ENCODE assay signal across 8 cellular contexts in genomic region chr1:31373897-31374486, GRCh38. TPM values are rescaled to one million over a fixed set of nuclear protein-coding genes. Genes with fewer than 3 reads are reported as not detected.
DNase-seq lines count a peak whose midpoint lies in the region; ATAC-seq, FAIRE-seq and TF ChIP-seq lines count a peak whose summit lies in the region.

No MANE protein-coding gene starts in this region.

- H3K9me3 ChIP-seq in Caco-2 (no peaks in the 10 kb centered on the region), PC-9 (ENCODE audit: insufficient read depth, low read depth) (no peaks in the 10 kb centered on the region), endothelial cell of umbilical vein (replicated peaks; ENCODE audit: control insufficient read depth, insufficient read depth, low read length) (no peaks in the 10 kb centered on the region)

- H3K4me1 ChIP-seq in Caco-2 (peaks cover 33% of the 10 kb centered on the region), PC-9 (replicated peaks; ENCODE audit: insufficient read depth) (no peaks in the 10 kb centered on the region), endothelial cell of umbilical vein (ENCODE audit: control insufficient read depth, extremely low read depth, insufficient read depth, low read length) (peaks cover 6% of the 10 kb centered on the region), foreskin keratinocyte (peaks cover 8% of the 10 kb centered on the region)

- TF ChIP-seq CTCF in Caco-2 (IDR thresholded peaks at IDR 0.05; ENCODE audit: insufficient read depth in 1 of 2, low read depth in 1 of 2, low read length in 1 of 2, severe bottlenecking in 1 of 2, unreplicated experiment in 1 of 2) (no peak), PC-9 (conservative IDR thresholded peaks at IDR 0.05) (no peak), endothelial cell of umbilical vein (IDR thresholded peaks at IDR 0.05; ENCODE audit: extremely low read depth in 1 of 2, insufficient read depth in 1 of 2, low read depth in 1 of 2, low read length in 2 of 2) (no peak), retinal pigment epithelial cell (conservative IDR thresholded peaks at IDR 0.05; ENCODE audit: low read depth, low read length) (no peak), foreskin keratinocyte (conservative IDR thresholded peaks at IDR 0.05) (no peak)

- no peak overlapping the region for H2AFZ ChIP-seq in PC-9
- peak overlapping the region; percentile 84 for H2AFZ ChIP-seq in endothelial cell of umbilical vein (ENCODE audit: low read depth, low read length)

- ATAC-seq in HG03097 (IDR thresholded peaks at IDR 0.05; ENCODE audit: low FRiP score, unreplicated experiment): no peak
- ATAC-seq in foreskin keratinocyte: no peak

- H3F3A ChIP-seq in PC-9 (ENCODE audit: insufficient read depth, low read depth): no peaks in the 10 kb centered on the region

- H3K9me2 ChIP-seq in PC-9 (ENCODE audit: insufficient read depth): no peaks in the 10 kb centered on the region

- DNase-seq in Caco-2: no peak
- DNase-seq in PC-9: no peak
- DNase-seq in endothelial cell of umbilical vein (ENCODE audit: low read depth, low spot score): no peak
- no peak for DNase-seq in retinal pigment epithelial cell (ENCODE audit: low read depth)
- DNase-seq in NCI-H748 (lab: John Stamatoyannopoulos, UW; ENCODE audit: unreplicated experiment): no peak
- DNase-seq in NCI-H524 treated with DMSO at 0.1 percent for 48 hours (lab: John Stamatoyannopoulos, UW): no peak
- no peak for DNase-seq in foreskin keratinocyte

- no peak for FAIRE-seq in endothelial cell of umbilical vein (lab: Jason Lieb, UNC)

- no peaks in the 10 kb centered on the region for H3K9me3 Mint-ChIP-seq in Caco-2 (ENCODE audit: unreplicated experiment)

- H4K20me1 ChIP-seq in PC-9 (ENCODE audit: insufficient read depth): no peaks in the 10 kb centered on the region
- H4K20me1 ChIP-seq in endothelial cell of umbilical vein (replicated peaks; ENCODE audit: control insufficient read depth, extremely low read depth, insufficient read depth, low read length): no peaks in the 10 kb centered on the region

- peak overlapping the region; percentile 93 for H3K27ac Mint-ChIP-seq in Caco-2 (ENCODE audit: unreplicated experiment)

- H3K4me2 ChIP-seq in PC-9: peak overlapping the region; percentile 59; the same call in 1 of the 2 replicates
- H3K4me2 ChIP-seq in endothelial cell of umbilical vein (ENCODE audit: insufficient read depth, low read length): no peak overlapping the region

- intact Hi-C loops in Caco-2 (cut with micrococcal nuclease; ENCODE audit: unreplicated experiment): loop anchor here (1.0 kb wide), 2 partner anchors 16 to 48 kb away; no protein-coding TSS in a partner anchor
- intact Hi-C loops in PC-9 (cut with micrococcal nuclease; ENCODE audit: unreplicated experiment): loop anchor here (1.0 kb wide), 1 partner anchor 20 kb away; no protein-coding TSS in a partner anchor
- intact Hi-C loops in endothelial cell of umbilical vein (cut with micrococcal nuclease): loop anchor here (1.0 kb wide), 1 partner anchor 48 kb away; no protein-coding TSS in a partner anchor

- no peak overlapping the region for H3K4me3 ChIP-seq in Caco-2 (ENCODE audit: low read depth, low read length)
- H3K4me3 ChIP-seq in PC-9: no peak overlapping the region
- H3K4me3 ChIP-seq in endothelial cell of umbilical vein (replicated peaks in 1 of 3; ENCODE audit: insufficient read depth in 1 of 3, low read depth in 1 of 3, low read length in 3 of 3): no peak overlapping the region
- peak overlapping the region; percentile 26 for H3K4me3 ChIP-seq in retinal pigment epithelial cell (ENCODE audit: low read length)

- peaks cover 18% of the 10 kb centered on the region for H3K4me1 Mint-ChIP-seq in Caco-2 (ENCODE audit: low read depth, unreplicated experiment)

- dilution Hi-C loops in endothelial cell of umbilical vein (cut with MboI; ENCODE audit: extremely low pct_ligation_motif_present, low sequenced_read_pairs): no loop called here

- H3K36me3 ChIP-seq in Caco-2 (ENCODE audit: control insufficient read depth, insufficient read depth, low read length): no peaks in the 10 kb centered on the region
- H3K36me3 ChIP-seq in PC-9 (ENCODE audit: low read depth): no peaks in the 10 kb centered on the region
- no peaks in the 10 kb centered on the region for H3K36me3 ChIP-seq in endothelial cell of umbilical vein (ENCODE audit: control insufficient read depth in 2 of 2, extremely low read depth in 1 of 2, insufficient read depth in 2 of 2, low read length in 2 of 2)

- no peaks in the 10 kb centered on the region for H3K9me1 ChIP-seq in endothelial cell of umbilical vein (replicated peaks; ENCODE audit: control insufficient read depth, extremely low read depth, insufficient read depth, low read length)

- H3K27ac ChIP-seq in PC-9 (no peak overlapping the region), endothelial cell of umbilical vein (ENCODE audit: insufficient read depth, low read depth, low read length) (no peak overlapping the region), foreskin keratinocyte (no peak overlapping the region)

- no peak for TF ChIP-seq POLR2A in endothelial cell of umbilical vein (IDR thresholded peaks at IDR 0.05; ENCODE audit: low read depth, low read length)

- no peaks in the 10 kb centered on the region for H3K27me3 Mint-ChIP-seq in Caco-2 (ENCODE audit: insufficient read depth, unreplicated experiment)

- TSS peak; percentile 61 for BruUV-seq in Caco-2 (replicated peaks; lab: Mats Ljungman, UMichigan)
- no TSS peak for BruUV-seq in PC-9 (replicated peaks; lab: Mats Ljungman, UMichigan)
- BruUV-seq in endothelial cell of umbilical vein (replicated peaks; lab: Mats Ljungman, UMichigan): no TSS peak

- H3K27me3 ChIP-seq in Caco-2 (replicated peaks; ENCODE audit: control insufficient read depth, insufficient read depth, low read length): no peaks in the 10 kb centered on the region
- no peaks in the 10 kb centered on the region for H3K27me3 ChIP-seq in PC-9 (ENCODE audit: insufficient read depth, low read depth)
- H3K27me3 ChIP-seq in endothelial cell of umbilical vein (ENCODE audit: control insufficient read depth in 2 of 2, insufficient read depth in 2 of 2, low read length in 2 of 2): no peaks in the 10 kb centered on the region
- H3K27me3 ChIP-seq in foreskin keratinocyte: no peaks in the 10 kb centered on the region

- H3K9ac ChIP-seq in endothelial cell of umbilical vein (replicated peaks; ENCODE audit: extremely low read depth, insufficient read depth, low read length): no peak overlapping the region

- POLR2A ChIA-PET in Caco-2 (lab: Charles Lee): interaction anchor here (0.5 to 1.8 kb wide), 11 partner anchors 10 to 367 kb away, joined by 3 to 33 read pairs (median 6); partner anchors contain the start of genes SNRNP40 and ZCCHC17
- POLR2A ChIA-PET in PC-9 (lab: Charles Lee; ENCODE audit: unreplicated experiment): interaction anchor here (0.6 to 1.0 kb wide), 3 partner anchors 17 to 176 kb away, joined by 4 to 5 read pairs (median 5); no protein-coding TSS in a partner anchor
- POLR2A ChIA-PET in endothelial cell of umbilical vein (lab: Charles Lee): no interaction called here

- peaks cover 10% of the 10 kb centered on the region for H3K36me3 Mint-ChIP-seq in Caco-2 (ENCODE audit: insufficient read depth, unreplicated experiment)

- H3K79me2 ChIP-seq in PC-9 (ENCODE audit: low read depth) (no peaks in the 10 kb centered on the region), endothelial cell of umbilical vein (ENCODE audit: control insufficient read depth, insufficient read depth, low read length) (no peaks in the 10 kb centered on the region)

- CTCF ChIA-PET in Caco-2 (lab: Charles Lee) (interaction anchor here (0.6 to 1.8 kb wide), 8 partner anchors 10 to 190 kb away, joined by 3 to 25 read pairs (median 6); partner anchors contain the start of genes SNRNP40 and ZCCHC17), PC-9 (lab: Charles Lee) (interaction anchor here (0.6 to 1.7 kb wide), 5 partner anchors 21 to 179 kb away, joined by 4 to 7 read pairs (median 5); no protein-coding TSS in a partner anchor), endothelial cell of umbilical vein (lab: Charles Lee) (interaction anchor here (0.6 to 2.9 kb wide), 8 partner anchors 20 to 189 kb away, joined by 3 to 26 read pairs (median 4); no protein-coding TSS in a partner anchor)

- H3K4me3 Mint-ChIP-seq in Caco-2 (ENCODE audit: unreplicated experiment): peak overlapping the region; percentile 74

TF ChIP-seq in endothelial cell of umbilical vein, 7 proteins besides CTCF, POLR2A, EP300 and RAD21 (continues in another document):
- TF ChIP-seq GATA2 (IDR thresholded peaks at IDR 0.05; ENCODE audit: insufficient read depth, insufficient read length, low read depth, low read length): no peak
- TF ChIP-seq JUN (IDR thresholded peaks at IDR 0.05; ENCODE audit: borderline replicate concordance, insufficient read depth, insufficient read length, low read depth): no peak
- no peak for TF ChIP-seq MYC (IDR thresholded peaks at IDR 0.05; ENCODE audit: low read depth, low read length)
- TF ChIP-seq, protein P1, sequence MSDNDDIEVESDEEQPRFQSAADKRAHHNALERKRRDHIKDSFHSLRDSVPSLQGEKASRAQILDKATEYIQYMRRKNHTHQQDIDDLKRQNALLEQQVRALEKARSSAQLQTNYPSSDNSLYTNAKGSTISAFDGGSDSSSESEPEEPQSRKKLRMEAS (IDR thresholded peaks at IDR 0.05; ENCODE audit: insufficient read depth, insufficient read length): no peak

RNA-seq across cellular contexts. Expression of gene FABP3, which starts 1.1 kb away (rescaled TPM):
- total RNA-seq in Caco-2 (2022) (12.1 and 13.0 TPM in 2 replicates), PC-9 (2021) (not detected in 2 replicates), endothelial cell of umbilical vein (0.84 and 1.8 TPM in 2 replicates), foreskin keratinocyte (3.4 and 4.5 TPM in 2 replicates)
- polyA plus RNA-seq in endothelial cell of umbilical vein (1.8 and 2.6 TPM in 2 replicates), foreskin keratinocyte (5.7 and 5.9 TPM in 2 replicates)
- 1.1 and 1.9 TPM in 2 replicates for polyA plus RNA-seq in endothelial cell of umbilical vein (2011; cell fraction: cytosol; rRNA removed)
- polyA plus RNA-seq in endothelial cell of umbilical vein (2011; cell fraction: nucleus; rRNA removed): 0.43 and 0.53 TPM in 2 replicates
- 0.42 and 0.56 TPM in 2 replicates for polyA plus RNA-seq in endothelial cell of umbilical vein (2012)
- polyA minus RNA-seq in endothelial cell of umbilical vein: 1.6 and 2.7 TPM in 2 replicates
- 1.9 TPM for polyA minus RNA-seq in endothelial cell of umbilical vein (2011; cell fraction: cytosol; rRNA and poly(A)+ RNA removed)
- polyA minus RNA-seq in endothelial cell of umbilical vein (2011; cell fraction: nucleus; rRNA and poly(A)+ RNA removed): not detected in 2 replicates

RNA-seq across cellular contexts. Expression of gene SERINC2, which starts 39.0 kb away (rescaled TPM):
- total RNA-seq in Caco-2 (2022) (29.5 and 30.0 TPM in 2 replicates), PC-9 (2021) (36.0 and 44.0 TPM in 2 replicates), endothelial cell of umbilical vein (19.4 and 21.4 TPM in 2 replicates), foreskin keratinocyte (153 and 158 TPM in 2 replicates)
- polyA plus RNA-seq in endothelial cell of umbilical vein (34.6 and 48.6 TPM in 2 replicates), foreskin keratinocyte (328 and 341 TPM in 2 replicates)
- 15.7 and 19.5 TPM in 2 replicates for polyA plus RNA-seq in endothelial cell of umbilical vein (2011; cell fraction: cytosol; rRNA removed)
- 12.2 and 12.8 TPM in 2 replicates for polyA plus RNA-seq in endothelial cell of umbilical vein (2011; cell fraction: nucleus; rRNA removed)
- 20.8 and 22.9 TPM in 2 replicates for polyA plus RNA-seq in endothelial cell of umbilical vein (2012)
- polyA minus RNA-seq in endothelial cell of umbilical vein: 13.1 and 15.8 TPM in 2 replicates
- 9.4 TPM for polyA minus RNA-seq in endothelial cell of umbilical vein (2011; cell fraction: cytosol; rRNA and poly(A)+ RNA removed)
- polyA minus RNA-seq in endothelial cell of umbilical vein (2011; cell fraction: nucleus; rRNA and poly(A)+ RNA removed): 3.0 and 5.0 TPM in 2 replicates
